In the genomic region with DNA sequence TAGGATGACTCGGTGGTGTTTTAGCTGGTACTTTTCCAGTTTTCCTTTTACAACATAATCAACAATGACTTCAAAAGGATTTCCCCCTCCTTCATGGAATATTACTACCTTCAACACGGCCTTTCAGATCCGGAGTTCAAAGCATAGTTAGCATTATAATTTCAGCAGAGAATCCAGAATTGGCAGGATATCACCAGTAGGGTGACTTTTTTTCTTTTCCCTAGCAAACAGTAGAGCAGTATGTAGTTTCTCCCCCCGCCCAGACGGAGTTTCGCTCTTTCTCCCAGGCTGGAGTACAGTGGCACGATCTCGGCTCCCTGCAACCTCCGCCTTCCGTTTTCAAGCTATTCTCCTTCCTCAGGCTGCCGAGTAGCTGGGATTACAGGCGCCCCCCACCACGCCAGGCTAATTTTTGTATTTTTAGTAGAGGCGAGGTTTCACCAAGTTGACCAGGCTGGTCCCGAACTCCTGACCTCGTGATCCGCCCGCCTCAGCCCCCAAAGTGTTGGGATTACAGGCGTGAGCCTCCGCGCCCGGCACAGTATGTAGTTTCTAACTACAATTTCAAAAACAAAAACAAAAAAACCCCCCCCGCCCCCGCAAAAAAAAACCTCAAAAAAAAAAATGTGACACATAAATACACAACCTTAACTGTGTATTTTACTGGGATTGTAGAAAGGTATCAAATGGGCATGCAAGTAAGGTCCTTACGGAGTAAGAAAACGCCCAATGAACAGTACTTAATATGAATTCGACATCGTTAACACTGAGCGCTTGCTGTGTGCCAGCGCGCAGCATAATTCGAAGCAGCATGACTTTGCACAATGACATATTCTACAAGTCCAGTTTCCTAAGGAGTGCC, we compare ENCODE assay signal across 8 cellular contexts. TPM values are rescaled to one million over a fixed set of nuclear protein-coding genes. Genes with fewer than 3 reads are reported as not detected.
DNase-seq lines count a peak whose midpoint lies in the region; ATAC-seq and TF ChIP-seq lines count a peak whose summit lies in the region.

No MANE protein-coding gene starts in this region.

- H3K4me1 Mint-ChIP-seq in activated T-cell treated with anti-CD3 and anti-CD28 coated beads, Interleukin-2, amount 50 U/mL, for 72 hours (ENCODE audit: low read depth) = peaks cover 54% of the 10 kb centered on the region
- H3K4me1 Mint-ChIP-seq in stimulated activated naive CD8-positive, alpha-beta T cell treated with anti-CD3 and anti-CD28 coated beads, Interleukin-15, amount 100 ng/mL, for 72 hours = peaks cover 29% of the 10 kb centered on the region

- H3K9ac ChIP-seq in HUES48 (ENCODE audit: low read depth, low read length) = peak overlapping the region; percentile 100

- H3K27me3 Mint-ChIP-seq in activated T-cell treated with anti-CD3 and anti-CD28 coated beads, Interleukin-2, amount 50 U/mL, for 72 hours (ENCODE audit: low read depth) = no peaks in the 10 kb centered on the region
- no peaks in the 10 kb centered on the region for H3K27me3 Mint-ChIP-seq in stimulated activated naive CD8-positive, alpha-beta T cell treated with anti-CD3 and anti-CD28 coated beads, Interleukin-15, amount 100 ng/mL, for 72 hours

- TF ChIP-seq EP300 in esophagus muscularis mucosa (IDR thresholded peaks at IDR 0.05) = no peak

- POLR2A ChIA-PET in Panc1 (lab: Charles Lee) = interaction anchor here (0.5 to 1.0 kb wide), 5 partner anchors 25 to 106 kb away, joined by 3 to 7 read pairs (median 3); partner anchors contain the start of gene HNRNPU

- H3K9me3 Mint-ChIP-seq in activated T-cell treated with anti-CD3 and anti-CD28 coated beads, Interleukin-2, amount 50 U/mL, for 72 hours = no peaks in the 10 kb centered on the region
- peaks cover 0 to 5% of the 10 kb centered on the region in 2 donors for H3K9me3 Mint-ChIP-seq in stimulated activated naive CD8-positive, alpha-beta T cell treated with anti-CD3 and anti-CD28 coated beads, Interleukin-15, amount 100 ng/mL, for 72 hours

- peak overlapping the region; percentile 97 for H3K27ac Mint-ChIP-seq in activated T-cell treated with anti-CD3 and anti-CD28 coated beads, Interleukin-2, amount 50 U/mL, for 72 hours
- H3K27ac Mint-ChIP-seq in stimulated activated naive CD8-positive, alpha-beta T cell treated with anti-CD3 and anti-CD28 coated beads, Interleukin-15, amount 100 ng/mL, for 72 hours = peak overlapping the region; percentile 99

- WGBS in esophagus muscularis mucosa = 2% methylated on average over 32 of the region's 32 CpGs

- H3K4me3 ChIP-seq in HUES48 (ENCODE audit: low read depth, low read length) = peak overlapping the region; percentile 58
- peak overlapping the region; percentile 67 to 96 for H3K4me3 ChIP-seq in Panc1 (ENCODE audit: low read depth in 2 of 2, low read length in 2 of 2)
- H3K4me3 ChIP-seq in esophagus muscularis mucosa = peak overlapping the region; percentile 75 to 86 (median 85)

- no TSS peak for BruUV-seq in Panc1 (replicated peaks; lab: Mats Ljungman, UMichigan)

- no peak for TF ChIP-seq POLR2A in esophagus muscularis mucosa (IDR thresholded peaks at IDR 0.05; ENCODE audit: low read depth)

- no peaks in the 10 kb centered on the region for H3K27me3 ChIP-seq in HUES48 (ENCODE audit: control insufficient read depth, insufficient read depth, low read length)
- no peaks in the 10 kb centered on the region for H3K27me3 ChIP-seq in Panc1 (ENCODE audit: control insufficient read depth, insufficient read depth, low read length)
- no peaks in the 10 kb centered on the region for H3K27me3 ChIP-seq in esophagus muscularis mucosa

- intact Hi-C loops in Panc1 (cut with micrococcal nuclease; ENCODE audit: unreplicated experiment) = loop anchor here (5.0 kb wide), 1 partner anchor 1733 kb away; the partner anchor contains the start of genes CNST and TFB2M
- intact Hi-C loops in esophagus muscularis mucosa (cut with DNase I) = loop anchor here (2.0 to 10.0 kb wide), 2 partner anchors 137 to 379 kb away; partner anchors contain the start of gene ADSS2

- ATAC-seq in GM18508 (IDR thresholded peaks at IDR 0.05; ENCODE audit: insufficient read depth, unreplicated experiment) (peak; percentile 9), Panc1 (peak; percentile 35)
- peak; percentile 8 to 23 for ATAC-seq in activated T-cell treated with anti-CD3 and anti-CD28 coated beads, Interleukin-2, amount 50 U/mL, for 72 hours (replicated peaks in 1 of 2)
- ATAC-seq in stimulated activated naive CD8-positive, alpha-beta T cell treated with anti-CD3 and anti-CD28 coated beads, Interleukin-15, amount 100 ng/mL, for 72 hours = peak; percentile 13

- H3K36me3 ChIP-seq in HUES48 (ENCODE audit: control insufficient read depth, insufficient read depth, low read length) = peaks cover under 1% of the 10 kb centered on the region
- peaks cover 11% of the 10 kb centered on the region for H3K36me3 ChIP-seq in Panc1 (ENCODE audit: control insufficient read depth, insufficient read depth, low read length)
- H3K36me3 ChIP-seq in esophagus muscularis mucosa = peaks cover 0 to 4% (median 2%) of the 10 kb centered on the region in 4 donors

- no peak for TF ChIP-seq CTCF in Panc1 (IDR thresholded peaks at IDR 0.05)
- TF ChIP-seq CTCF in esophagus muscularis mucosa (IDR thresholded peaks at IDR 0.05) = peak; percentile 4 to 34 (median 10)

- H3K4me1 ChIP-seq in HUES48 (ENCODE audit: control insufficient read depth, insufficient read depth, low read length) (peaks cover 26% of the 10 kb centered on the region), Panc1 (ENCODE audit: control insufficient read depth, insufficient read depth, low read length) (peaks cover 22% of the 10 kb centered on the region), esophagus muscularis mucosa (peaks cover 22 to 36% (median 35%) of the 10 kb centered on the region in 4 donors)

- CTCF ChIA-PET in Panc1 (lab: Charles Lee) = no interaction called here

- DNase-seq in 8988T (peak; percentile 37), Panc1 (ENCODE audit: low read depth, low spot score) (peak; percentile 58), esophagus muscularis mucosa (ENCODE audit: extremely low spot score) (no peak), myocyte (ENCODE audit: low read depth) (peak; percentile 75)
- DNase-seq in activated T-cell treated with anti-CD3 and anti-CD28 coated beads, Interleukin-2, amount 50 U/mL, for 72 hours = peak; percentile 52
- DNase-seq in stimulated activated naive CD8-positive, alpha-beta T cell treated with anti-CD3 and anti-CD28 coated beads, Interleukin-15, amount 100 ng/mL, for 72 hours = peak; percentile 39 to 67

- H3K9me3 ChIP-seq in HUES48 (ENCODE audit: control insufficient read depth, insufficient read depth, low read length) (no peaks in the 10 kb centered on the region), Panc1 (ENCODE audit: control insufficient read depth, insufficient read depth, low read depth, low read length) (no peaks in the 10 kb centered on the region), esophagus muscularis mucosa (no peaks in the 10 kb centered on the region)

- H3K27ac ChIP-seq in HUES48 (ENCODE audit: low read depth, low read length) (peak overlapping the region; percentile 100), Panc1 (ENCODE audit: low read length) (peak overlapping the region; percentile 100), esophagus muscularis mucosa (replicated peaks in 1 of 4) (peak overlapping the region; percentile 99 to 100 (median 100))

- H3K4me3 Mint-ChIP-seq in activated T-cell treated with anti-CD3 and anti-CD28 coated beads, Interleukin-2, amount 50 U/mL, for 72 hours = peak overlapping the region; percentile 92 to 96
- H3K4me3 Mint-ChIP-seq in stimulated activated naive CD8-positive, alpha-beta T cell treated with anti-CD3 and anti-CD28 coated beads, Interleukin-15, amount 100 ng/mL, for 72 hours = peak overlapping the region; percentile 87 to 95

- in situ Hi-C loops in Panc1 (cut with HindIII; ENCODE audit: low pct_unique_long_range_greater_than_20kb, low sequenced_read_pairs) = no loop called here

- H3K36me3 Mint-ChIP-seq in activated T-cell treated with anti-CD3 and anti-CD28 coated beads, Interleukin-2, amount 50 U/mL, for 72 hours (ENCODE audit: insufficient read depth in 2 of 2) = peaks cover 12 to 19% of the 10 kb centered on the region in 2 donors

RNA-seq across cellular contexts. Expression of gene COX20, which starts 1.5 kb away (rescaled TPM):
- total RNA-seq in Panc1 (2021; ENCODE audit: unreplicated experiment) = 55.0 TPM
- 47.0 TPM for polyA plus RNA-seq in Panc1 (2012; ENCODE audit: insufficient read length)
- total RNA-seq in activated T-cell treated with anti-CD3 and anti-CD28 coated beads, Interleukin-2, amount 50 U/mL, for 72 hours = 10 to 100 TPM in 1 of 2 donors, 1 to 10 TPM in 1; 9.8 to 12.1 TPM
- total RNA-seq in esophagus muscularis mucosa = 100 to 1,000 TPM in 2 of 4 donors, 10 to 100 TPM in 2; 74.8 to 125 (median 101) TPM
- 27.8 and 31.3 TPM in 2 replicates for total RNA-seq in myocyte
- 54.4 TPM for polyA plus RNA-seq in myocyte (2012)

RNA-seq across cellular contexts. Expression of gene HNRNPU, which starts 30.4 kb away (rescaled TPM):
- total RNA-seq in Panc1 (2021; ENCODE audit: unreplicated experiment) (361 TPM), esophagus muscularis mucosa (100 to 1,000 TPM; 255 to 306 (median 279) TPM), myocyte (214 and 222 TPM in 2 replicates)
- polyA plus RNA-seq in Panc1 (2012; ENCODE audit: insufficient read length) = 321 TPM
- total RNA-seq in activated T-cell treated with anti-CD3 and anti-CD28 coated beads, Interleukin-2, amount 50 U/mL, for 72 hours = 100 to 1,000 TPM; 310 to 319 TPM
- 155 TPM for polyA plus RNA-seq in myocyte (2012)
